In the genomic region with DNA sequence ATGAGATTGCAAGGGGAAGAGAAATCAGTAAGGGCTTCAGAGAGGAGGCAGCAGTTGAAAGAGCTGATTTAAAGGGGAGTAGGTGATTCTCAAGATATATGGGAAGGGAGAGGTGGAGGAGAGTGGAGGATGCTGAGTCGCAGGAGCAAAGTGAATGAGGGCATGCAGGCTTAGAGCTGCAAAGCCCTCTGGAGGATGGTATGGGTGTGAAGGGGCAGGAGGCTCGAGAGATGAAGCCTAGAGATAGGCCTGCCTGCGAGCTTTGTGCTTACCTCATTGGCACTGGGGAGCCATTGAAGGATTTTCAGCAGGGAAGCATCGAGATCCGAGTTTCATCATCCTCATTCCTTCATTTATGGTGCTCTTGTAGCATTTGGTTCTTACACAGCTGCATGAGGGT, we compare ENCODE assay signal across 19 cellular contexts. TPM values are rescaled to one million over a fixed set of nuclear protein-coding genes. Genes with fewer than 3 reads are reported as not detected.
DNase-seq lines count a peak whose midpoint lies in the region; ATAC-seq, FAIRE-seq and TF ChIP-seq lines count a peak whose summit lies in the region.
"Had no signal": no experiment of that assay in that cellular context is flagged by ENCODE, and none has a peak within 500 bp of the region (broad histone marks: within the 10 kb centered on the region; RNA-seq: fewer than 3 reads in every experiment).

No MANE protein-coding gene starts in this region.

- no peaks in the 10 kb centered on the region for H3K36me3 ChIP-seq in SK-N-SH (replicated peaks in 1 of 2; ENCODE audit: control insufficient read depth in 1 of 2, insufficient read depth in 2 of 2, low read length in 1 of 2)
- H3K36me3 ChIP-seq in K562 (ENCODE audit: control insufficient read depth, insufficient read depth, low read length): no peaks in the 10 kb centered on the region
- H3K36me3 ChIP-seq in mesendoderm (ENCODE audit: control insufficient read depth, insufficient read depth, low read length): no peaks in the 10 kb centered on the region

- no peak overlapping the region for H4K8ac ChIP-seq in H9 (replicated peaks; ENCODE audit: insufficient read length, low read depth, low read length)
- no peak overlapping the region for H4K8ac ChIP-seq in mesendoderm (ENCODE audit: low read depth, low read length)

- TF ChIP-seq CTCF in H9 (conservative IDR thresholded peaks at IDR 0.05) (peak; percentile 25; the same call in 2 of the 3 replicates), SK-N-SH (IDR thresholded peaks at IDR 0.05) (peak; percentile 28), K562 (IDR thresholded peaks at IDR 0.05 in 2 of 3, conservative IDR thresholded peaks at IDR 0.05 in 1 of 3; ENCODE audit: insufficient read depth in 2 of 3, low read depth in 1 of 3, low read length in 3 of 3) (no peak), nephron progenitor cell (IDR thresholded peaks at IDR 0.05) (no peak)

- no peaks in the 10 kb centered on the region for H3F3A ChIP-seq in SK-N-SH (replicated peaks; ENCODE audit: insufficient read depth)

- no peak overlapping the region for H3K4me2 ChIP-seq in H9 (ENCODE audit: insufficient read depth, insufficient read length, low read length)
- no peak overlapping the region for H3K4me2 ChIP-seq in SK-N-SH
- H3K4me2 ChIP-seq in K562 (ENCODE audit: insufficient read depth, low read length): no peak overlapping the region
- H3K4me2 ChIP-seq in mesendoderm (ENCODE audit: low read length): no peak overlapping the region

- TF ChIP-seq POLR2A in K562 (conservative IDR thresholded peaks at IDR 0.05): no peak

- no peak overlapping the region for H2AFZ ChIP-seq in H9 (ENCODE audit: low read length)
- no peak overlapping the region for H2AFZ ChIP-seq in SK-N-SH (ENCODE audit: low read depth)
- no peak overlapping the region for H2AFZ ChIP-seq in K562 (ENCODE audit: low read depth, low read length)

- TF ChIP-seq RAD21 in SK-N-SH (IDR thresholded peaks at IDR 0.05; ENCODE audit: low read length) (no peak), K562 (CRISPR knock-in tag; conservative IDR thresholded peaks at IDR 0.05 in 1 of 2, IDR thresholded peaks at IDR 0.05 in 1 of 2) (no peak)

- H3K4me1 ChIP-seq in H9 (ENCODE audit: insufficient read depth, low read length) (no peaks in the 10 kb centered on the region), SK-N-SH (ENCODE audit: control insufficient read depth in 1 of 2, insufficient read depth in 2 of 2, low read depth in 1 of 2, low read length in 1 of 2) (peaks cover 0 to 58% of the 10 kb centered on the region in 2 experiments; a peak in 2 of 4 replicates), K562 (replicated peaks in 1 of 2; ENCODE audit: control insufficient read depth in 2 of 2, insufficient read depth in 2 of 2, low read length in 2 of 2) (peaks cover 0 to 8% of the 10 kb centered on the region in 2 experiments; a peak in 3 of 5 replicates), mesendoderm (ENCODE audit: control insufficient read depth, low read depth, low read length) (no peaks in the 10 kb centered on the region)

- H3K4me3 Mint-ChIP-seq in H9 (no peak overlapping the region), nephron progenitor cell (no peak overlapping the region)
- H3K4me3 Mint-ChIP-seq: CD14-positive monocyte had no signal

- H3T11ph ChIP-seq in H9 (ENCODE audit: low read length): no peak overlapping the region

- BruUV-seq in K562 (replicated peaks; lab: Mats Ljungman, UMichigan): no TSS peak

- H3K9me3 ChIP-seq in H9 (ENCODE audit: control insufficient read depth, low read depth, low read length): no peaks in the 10 kb centered on the region
- no peaks in the 10 kb centered on the region for H3K9me3 ChIP-seq in SK-N-SH
- H3K9me3 ChIP-seq in K562 (replicated peaks; ENCODE audit: control insufficient read depth, insufficient read depth, low read depth, low read length): no peaks in the 10 kb centered on the region

- H3K27me3 ChIP-seq in H9 (ENCODE audit: insufficient read depth, low read length) (peaks cover 3% of the 10 kb centered on the region; the same call in 1 of the 2 replicates), SK-N-SH (ENCODE audit: insufficient read depth) (peaks cover 9% of the 10 kb centered on the region; the same call in 1 of the 2 replicates), K562 (ENCODE audit: control insufficient read depth in 2 of 2, insufficient read depth in 2 of 2, low read length in 2 of 2) (peaks cover 17 to 22% of the 10 kb centered on the region in 2 experiments; a peak in 4 of 5 replicates), mesendoderm (ENCODE audit: insufficient read depth, low read length, poor library complexity) (no peaks in the 10 kb centered on the region)

- peaks cover 0 to 5% of the 10 kb centered on the region in 2 experiments; a peak in 2 of 4 replicates for H3K4me1 Mint-ChIP-seq in H9
- H3K4me1 Mint-ChIP-seq in nephron progenitor cell: peaks cover 34% of the 10 kb centered on the region
- H3K4me1 Mint-ChIP-seq: CD14-positive monocyte had no signal

- CTCF ChIA-PET in SK-N-SH (lab: Yijun Ruan, JAX) (interaction anchor here (0.8 to 12.8 kb wide), 11 partner anchors 11 to 107 kb away, joined by 3 to 476 read pairs (median 6); partner anchors contain the start of genes INSRR, NTRK1, PEAR1 and SH2D2A), K562 (lab: Yijun Ruan, JAX; ENCODE audit: low intra/inter-chr PET ratio) (no interaction called here)

- WGBS in H9 (ENCODE audit: extremely low coverage, insufficient read length, low lambda C conversion rate): no CpG with 5 or more reads among the region's 5 CpGs
- 55% methylated on average over 5 of the region's 5 CpGs for WGBS in SK-N-SH (ENCODE audit: low lambda C conversion rate)
- WGBS in K562 (ENCODE audit: insufficient coverage, low coverage, missing lambda C conversion rate): 0% methylated on average over 5 of the region's 5 CpGs
- no CpG with 5 or more reads among the region's 5 CpGs for WGBS in mesendoderm (ENCODE audit: extremely low coverage, insufficient coverage, low lambda C conversion rate)

- H3K27me3 Mint-ChIP-seq in H9 (ENCODE audit: low read depth) (peaks cover 73% of the 10 kb centered on the region), nephron progenitor cell (ENCODE audit: low read depth, poor library complexity) (peaks cover 65% of the 10 kb centered on the region)

- H3K23me2 ChIP-seq in H9 (ENCODE audit: insufficient read length, low read depth, low read length, poor library complexity, severe bottlenecking): no peaks in the 10 kb centered on the region

- H2BK15ac ChIP-seq in H9 (ENCODE audit: low read depth, low read length): no peak overlapping the region
- no peak overlapping the region for H2BK15ac ChIP-seq in mesendoderm (replicated peaks; ENCODE audit: low read depth)

- H2AK5ac ChIP-seq in H9 (ENCODE audit: insufficient read length, low read length): no peak overlapping the region
- no peak overlapping the region for H2AK5ac ChIP-seq in mesendoderm (ENCODE audit: low read length)

- H3K56ac ChIP-seq in H9 (ENCODE audit: insufficient read length, low read depth, low read length) (no peak overlapping the region), mesendoderm (ENCODE audit: low read length) (no peak overlapping the region)

- ATAC-seq in K562: no peak; the same call in 2 of the 3 replicates
- no peak for ATAC-seq in GM18909 (IDR thresholded peaks at IDR 0.05; ENCODE audit: poor library complexity, unreplicated experiment)

- no peaks in the 10 kb centered on the region for H4K20me1 ChIP-seq in H9 (ENCODE audit: control insufficient read depth, insufficient read depth, insufficient read length)
- H4K20me1 ChIP-seq in SK-N-SH (ENCODE audit: insufficient read depth): no peaks in the 10 kb centered on the region
- H4K20me1 ChIP-seq in K562 (replicated peaks; ENCODE audit: control insufficient read depth, insufficient read depth, low read length): no peaks in the 10 kb centered on the region

- TF ChIP-seq EP300 in SK-N-SH (IDR thresholded peaks at IDR 0.05; ENCODE audit: borderline replicate concordance in 1 of 2, low read depth in 1 of 2, low read length in 1 of 2) (no peak), K562 (IDR thresholded peaks at IDR 0.05; ENCODE audit: low read length) (no peak)

- H3K27ac ChIP-seq in H9 (ENCODE audit: insufficient read length, low read depth, low read length) (no peak overlapping the region), SK-N-SH (ENCODE audit: low read depth in 2 of 2, low read length in 1 of 2) (no peak overlapping the region), K562 (ENCODE audit: extremely low read depth, low read depth, low read length) (no peak overlapping the region), mesendoderm (ENCODE audit: low read depth, low read length) (no peak overlapping the region)

- no peak overlapping the region for H4K91ac ChIP-seq in H9 (ENCODE audit: insufficient read length, low read depth, low read length)

- in situ Hi-C loops in K562 (cut with MboI): no loop called here

- H2BK120ac ChIP-seq in H9 (ENCODE audit: low read depth, low read length, poor library complexity, severe bottlenecking) (no peak overlapping the region), mesendoderm (ENCODE audit: low read depth, low read length) (no peak overlapping the region)

- no peak for FAIRE-seq in K562 (lab: Jason Lieb, UNC)

- H3K4me3 ChIP-seq in SK-N-SH (ENCODE audit: low read depth in 2 of 2, low read length in 1 of 2) (no peak overlapping the region), K562 (no peak overlapping the region), mesendoderm (ENCODE audit: low read length) (no peak overlapping the region)

- no peak overlapping the region for H2BK5ac ChIP-seq in H9 (ENCODE audit: insufficient read length, low read length)
- no peak overlapping the region for H2BK5ac ChIP-seq in mesendoderm (ENCODE audit: low read length)

- H3K23ac ChIP-seq in H9 (ENCODE audit: insufficient read length, low read depth, low read length): no peak overlapping the region
- H3K23ac ChIP-seq in mesendoderm (ENCODE audit: low read length): no peak overlapping the region

- H3K9ac ChIP-seq in H9 (ENCODE audit: extremely low read depth, insufficient read length, low read length) (no peak overlapping the region), SK-N-SH (no peak overlapping the region), K562 (ENCODE audit: insufficient read depth in 1 of 2, low read depth in 2 of 2, low read length in 2 of 2) (no peak overlapping the region), mesendoderm (ENCODE audit: low read length) (no peak overlapping the region)

- DNase-seq in H9 (no peak), SK-N-SH (peak; percentile 4), K562 (ENCODE audit: extremely low read depth in 1 of 4, low spot score in 3 of 4) (no peak), mesendoderm (peak; percentile 76), NCI-H446 treated with DMSO at 0.1 percent for 48 hours (lab: John Stamatoyannopoulos, UW) (no peak), nephron progenitor cell (no peak)
- DNase-seq: DMS79, KBM-7, NCI-H1105 treated with DMSO at 0.1 percent for 48 hours, NCI-H1694, NCI-H2081 treated with DMSO at 0.1 percent for 48 hours, NCI-H510A treated with DMSO at 0.1 percent for 48 hours, NCI-H774, OCI-M1, SHP77 treated with DMSO at 0.1 percent for 48 hours had no signal

- intact Hi-C loops in K562 (cut with micrococcal nuclease): loop anchor here (5.0 kb wide), 1 partner anchor 35 kb away; no protein-coding TSS in a partner anchor

- H3K9me2 ChIP-seq in SK-N-SH: no peaks in the 10 kb centered on the region

- no peak overlapping the region for H3K4ac ChIP-seq in H9 (ENCODE audit: low read depth, low read length)
- no peak overlapping the region for H3K4ac ChIP-seq in mesendoderm (ENCODE audit: low read depth, low read length)

- no peaks in the 10 kb centered on the region for H3K9me1 ChIP-seq in K562 (ENCODE audit: control insufficient read depth, insufficient read depth, low read length)

- H2BK20ac ChIP-seq in H9 (ENCODE audit: low read depth, low read length, poor library complexity, severe bottlenecking): no peak overlapping the region

- H3K9me3 Mint-ChIP-seq in H9: no peaks in the 10 kb centered on the region
- H3K9me3 Mint-ChIP-seq in nephron progenitor cell: no peaks in the 10 kb centered on the region

- no peak overlapping the region for H2BK12ac ChIP-seq in H9 (ENCODE audit: insufficient read length, low read depth, low read length)

- no peak overlapping the region for H3K14ac ChIP-seq in H9 (ENCODE audit: insufficient read depth, low read length)

- H3K79me2 ChIP-seq in H9 (ENCODE audit: insufficient read depth, low read length): no peaks in the 10 kb centered on the region
- no peaks in the 10 kb centered on the region for H3K79me2 ChIP-seq in SK-N-SH (ENCODE audit: insufficient read depth)
- no peaks in the 10 kb centered on the region for H3K79me2 ChIP-seq in K562 (ENCODE audit: control insufficient read depth, insufficient read depth, low read length)
- no peaks in the 10 kb centered on the region for H3K79me2 ChIP-seq in mesendoderm (ENCODE audit: control insufficient read depth, insufficient read depth, low read length)

- H3K79me1 ChIP-seq in H9 (ENCODE audit: insufficient read depth, low read depth, low read length, poor library complexity, severe bottlenecking) (no peaks in the 10 kb centered on the region), mesendoderm (ENCODE audit: low read length) (no peaks in the 10 kb centered on the region)

- H3K27ac Mint-ChIP-seq in H9 (no peak overlapping the region), nephron progenitor cell (no peak overlapping the region)
- H3K27ac Mint-ChIP-seq: CD14-positive monocyte had no signal

- H3K18ac ChIP-seq in H9 (ENCODE audit: insufficient read length, low read depth, low read length) (no peak overlapping the region), mesendoderm (ENCODE audit: low read length) (no peak overlapping the region)

- POLR2A ChIA-PET in SK-N-SH (lab: Yijun Ruan, JAX) (no interaction called here), K562 (lab: Yijun Ruan, JAX) (interaction anchor here (0.6 to 1.2 kb wide), 3 partner anchors 9 to 104 kb away, joined by 3 to 5 read pairs (median 3); partner anchors contain the start of genes ISG20L2 and METTL25B)

- H4K5ac ChIP-seq in H9 (ENCODE audit: insufficient read length, low read depth, low read length) (no peak overlapping the region), mesendoderm (ENCODE audit: low read length) (no peak overlapping the region)

- H3K36me3 Mint-ChIP-seq in H9 (ENCODE audit: insufficient read depth in 1 of 3, low read depth in 3 of 3) (no peaks in the 10 kb centered on the region), nephron progenitor cell (ENCODE audit: low read depth) (no peaks in the 10 kb centered on the region)
- H3K36me3 Mint-ChIP-seq: CD14-positive monocyte had no signal

RNA-seq across cellular contexts. Expression of gene SH2D2A, which starts 15.8 kb away (rescaled TPM):
- 2.0 and 2.5 TPM in 2 replicates for total RNA-seq in H9 (2021)
- polyA plus RNA-seq in SK-N-SH (2012; rRNA removed): not detected in 2 replicates
- polyA plus RNA-seq in SK-N-SH (2012; cell fraction: cytosol; rRNA removed): 0.03 and 0.05 TPM in 2 replicates
- polyA plus RNA-seq in SK-N-SH (2012; cell fraction: nucleus; rRNA removed): 0.10 TPM in 1 of 2 replicates, not detected in the other
- 15.3 and 26.9 TPM in 2 replicates for total RNA-seq in K562 (2011; cell fraction: chromatin; rRNA removed; ENCODE audit: low replicate concordance)
- 16.2 and 18.2 TPM in 2 replicates for total RNA-seq in K562 (2011; cell fraction: nucleolus; rRNA removed)
- total RNA-seq in K562 (2011; cell fraction: nucleoplasm; rRNA removed): 20.7 and 27.8 TPM in 2 replicates
- 27.7 and 36.0 TPM in 2 replicates for total RNA-seq in K562 (2014; rRNA removed)
- total RNA-seq in K562 (2014; rRNA removed; fragmentation: Illumina TruSeq; extraction: Trizol): 4.8 and 6.9 TPM in 2 replicates
- 6.3 and 8.4 TPM in 2 replicates for total RNA-seq in K562 (2015; rRNA removed; fragmentation: Illumina TruSeq; extraction: Trizol)
- total RNA-seq in K562 (2021): 33.6 TPM in 2 replicates
- polyA plus RNA-seq in K562 (2011; rRNA removed): 5.7 and 9.7 TPM in 2 replicates
- polyA plus RNA-seq in K562 (2011; cell fraction: cytosol; rRNA removed): 12.6 and 29.0 TPM in 2 replicates
- polyA plus RNA-seq in K562 (2011; cell fraction: nucleus; rRNA removed): 10.6 and 25.9 TPM in 2 replicates
- polyA plus RNA-seq in K562 (2012): 30.7 and 34.5 TPM in 2 replicates
- polyA plus RNA-seq in K562 (2014; fragmentation: Illumina TruSeq; extraction: Trizol): 20.0 and 21.2 TPM in 2 replicates
- polyA plus RNA-seq in K562 (2014; fragmentation: Nextera tagmentation; extraction: Ambion mirVana): 1 to 10 TPM in 1 of 2 experiments, under 1 TPM in 1; 0.89 to 1.1 TPM
- polyA plus RNA-seq in K562 (2014; rRNA removed): 20.8 and 21.4 TPM in 2 replicates
- polyA minus RNA-seq in K562 (2011; rRNA and poly(A)+ RNA removed): 2.2 and 4.8 TPM in 2 replicates
- 11.6 and 16.2 TPM in 2 replicates for polyA minus RNA-seq in K562 (2011; cell fraction: cytosol; rRNA and poly(A)+ RNA removed)
- polyA minus RNA-seq in K562 (2011; cell fraction: nucleus; rRNA and poly(A)+ RNA removed): 10.4 and 13.3 TPM in 2 replicates
- polyA plus RNA-seq in mesendoderm (2013, experiment 1 of 2): 6.7 TPM
- polyA plus RNA-seq in mesendoderm (2013, experiment 2 of 2): 6.1 TPM

RNA-seq across cellular contexts. Expression of gene INSRR, which starts 26.5 kb away (rescaled TPM):
- total RNA-seq in H9 (2021) (not detected in 2 replicates), K562 (2014; rRNA removed) (0.08 TPM in 1 of 2 replicates, not detected in the other), K562 (2014; rRNA removed; fragmentation: Illumina TruSeq; extraction: Trizol) (0.04 TPM in 1 of 2 replicates, not detected in the other), K562 (2015; rRNA removed; fragmentation: Illumina TruSeq; extraction: Trizol) (0.04 and 0.07 TPM in 2 replicates), K562 (2021) (0.18 TPM in 2 replicates)
- polyA plus RNA-seq in SK-N-SH (2012; rRNA removed) (0.20 and 0.63 TPM in 2 replicates), K562 (2011; rRNA removed) (0.06 and 0.07 TPM in 2 replicates), K562 (2014; fragmentation: Illumina TruSeq; extraction: Trizol) (0.03 and 0.06 TPM in 2 replicates), K562 (2014; fragmentation: Nextera tagmentation; extraction: Ambion mirVana) (not detected), K562 (2014; rRNA removed) (0.07 and 0.12 TPM in 2 replicates)
- 0.15 and 0.47 TPM in 2 replicates for polyA plus RNA-seq in SK-N-SH (2012; cell fraction: cytosol; rRNA removed)
- polyA plus RNA-seq in SK-N-SH (2012; cell fraction: nucleus; rRNA removed): 3.0 and 4.8 TPM in 2 replicates
- 0.14 and 1.6 TPM in 2 replicates for total RNA-seq in K562 (2011; cell fraction: chromatin; rRNA removed; ENCODE audit: low replicate concordance)
- 0.66 and 0.67 TPM in 2 replicates for total RNA-seq in K562 (2011; cell fraction: nucleolus; rRNA removed)
- 0.44 and 0.46 TPM in 2 replicates for total RNA-seq in K562 (2011; cell fraction: nucleoplasm; rRNA removed)
- 0.04 and 0.16 TPM in 2 replicates for polyA plus RNA-seq in K562 (2011; cell fraction: cytosol; rRNA removed)
- polyA plus RNA-seq in K562 (2011; cell fraction: nucleus; rRNA removed): 0.44 and 1.7 TPM in 2 replicates
- polyA plus RNA-seq in K562 (2012): 0.25 and 0.83 TPM in 2 replicates
- polyA minus RNA-seq in K562 (2011; rRNA and poly(A)+ RNA removed): 0.09 and 0.21 TPM in 2 replicates
- polyA minus RNA-seq in K562 (2011; cell fraction: cytosol; rRNA and poly(A)+ RNA removed): not detected in 2 replicates
- 0.33 and 0.81 TPM in 2 replicates for polyA minus RNA-seq in K562 (2011; cell fraction: nucleus; rRNA and poly(A)+ RNA removed)
- polyA plus RNA-seq in mesendoderm (2013, experiment 1 of 2): not detected
- under 0.01 TPM for polyA plus RNA-seq in mesendoderm (2013, experiment 2 of 2)
- total RNA-seq: RPMI7951 had no signal
- polyA plus RNA-seq: AG04450, CD14-positive monocyte had no signal

RNA-seq across cellular contexts. Expression of gene NTRK1, which starts 28.2 kb away (rescaled TPM):
- total RNA-seq in H9 (2021): 0.13 and 0.24 TPM in 2 replicates
- 0.97 and 3.3 TPM in 2 replicates for polyA plus RNA-seq in SK-N-SH (2012; rRNA removed)
- 0.89 and 3.0 TPM in 2 replicates for polyA plus RNA-seq in SK-N-SH (2012; cell fraction: cytosol; rRNA removed)
- polyA plus RNA-seq in SK-N-SH (2012; cell fraction: nucleus; rRNA removed): 6.3 and 10.5 TPM in 2 replicates
- 54.2 and 208 TPM in 2 replicates for total RNA-seq in K562 (2011; cell fraction: chromatin; rRNA removed; ENCODE audit: low replicate concordance)
- total RNA-seq in K562 (2011; cell fraction: nucleolus; rRNA removed): 116 and 182 TPM in 2 replicates
- total RNA-seq in K562 (2011; cell fraction: nucleoplasm; rRNA removed): 78.5 and 79.4 TPM in 2 replicates
- total RNA-seq in K562 (2014; rRNA removed): 22.4 and 23.1 TPM in 2 replicates
- 3.3 and 4.8 TPM in 2 replicates for total RNA-seq in K562 (2014; rRNA removed; fragmentation: Illumina TruSeq; extraction: Trizol)
- total RNA-seq in K562 (2015; rRNA removed; fragmentation: Illumina TruSeq; extraction: Trizol): 4.0 and 4.2 TPM in 2 replicates
- 28.0 and 30.0 TPM in 2 replicates for total RNA-seq in K562 (2021)
- polyA plus RNA-seq in K562 (2011; rRNA removed): 18.2 and 21.5 TPM in 2 replicates
- 16.8 and 66.3 TPM in 2 replicates for polyA plus RNA-seq in K562 (2011; cell fraction: cytosol; rRNA removed)
- 93.6 and 258 TPM in 2 replicates for polyA plus RNA-seq in K562 (2011; cell fraction: nucleus; rRNA removed)
- 23.1 and 95.0 TPM in 2 replicates for polyA plus RNA-seq in K562 (2012)
- 7.9 and 16.1 TPM in 2 replicates for polyA plus RNA-seq in K562 (2014; fragmentation: Illumina TruSeq; extraction: Trizol)
- 1 to 10 TPM in 1 of 2 experiments, under 1 TPM in 1; 0.46 to 2.3 TPM for polyA plus RNA-seq in K562 (2014; fragmentation: Nextera tagmentation; extraction: Ambion mirVana)
- 23.3 and 26.2 TPM in 2 replicates for polyA plus RNA-seq in K562 (2014; rRNA removed)
- 5.4 and 15.6 TPM in 2 replicates for polyA minus RNA-seq in K562 (2011; rRNA and poly(A)+ RNA removed)
- 13.1 and 24.5 TPM in 2 replicates for polyA minus RNA-seq in K562 (2011; cell fraction: cytosol; rRNA and poly(A)+ RNA removed)
- 19.4 and 42.9 TPM in 2 replicates for polyA minus RNA-seq in K562 (2011; cell fraction: nucleus; rRNA and poly(A)+ RNA removed)
- polyA plus RNA-seq in mesendoderm (2013, experiment 1 of 2): 0.04 TPM
- 0.03 TPM for polyA plus RNA-seq in mesendoderm (2013, experiment 2 of 2)
- total RNA-seq: RPMI7951 had no signal
- polyA plus RNA-seq: AG04450, CD14-positive monocyte had no signal

Comparison
In these comparisons a context has a peak if more than half of its experiments do, and no peak if none do; other contexts are left out.
1. DNase-seq: peak in SK-N-SH (single experiment) and mesendoderm (single experiment); none in H9 (single experiment), K562 (0 of 4), NCI-H446 treated with DMSO at 0.1 percent for 48 hours (single experiment) and nephron progenitor cell (single experiment).
2. CTCF ChIP-seq: peak in H9 (single experiment) and SK-N-SH (single experiment); none in K562 (0 of 3) and nephron progenitor cell (single experiment).